24 cellular contexts compared by ENCODE assay signal in the genomic region with DNA sequence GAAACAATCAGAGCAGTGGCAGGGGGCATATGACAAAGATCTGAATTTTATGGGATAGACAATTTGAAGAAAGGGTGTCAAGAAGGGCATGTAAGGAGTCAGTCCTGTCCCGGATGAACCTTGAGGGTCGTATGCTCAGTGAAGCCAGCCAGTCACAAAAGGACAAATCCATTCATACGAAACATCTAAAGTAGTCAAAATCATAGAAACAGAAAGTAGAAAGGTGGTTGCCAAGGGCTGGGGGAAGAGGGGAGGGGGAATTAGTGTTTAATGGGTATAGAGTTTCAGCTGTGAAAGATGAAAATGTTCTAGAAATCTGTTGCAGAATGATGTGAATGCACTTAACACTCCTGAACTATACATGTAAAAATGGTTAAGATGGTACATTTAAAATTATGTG.
A peak's percentile ranks its signal among the peaks of the same experiment; 100 is the strongest.
DNase-seq lines count a peak whose midpoint lies in the region; ATAC-seq, FAIRE-seq and TF ChIP-seq lines count a peak whose summit lies in the region.
"Had no signal": no experiment of that assay in that cellular context is flagged by ENCODE, and none has a peak within 500 bp of the region (broad histone marks: within the 10 kb centered on the region; RNA-seq: fewer than 3 reads in every experiment).

No MANE protein-coding gene starts in this region.

- peak overlapping the region in 4 of 7 donors; percentile 24 to 84 (median 64) for H3K27ac Mint-ChIP-seq in CD4-positive, alpha-beta memory T cell
- peak overlapping the region; percentile 53 to 99 (median 97) for H3K27ac Mint-ChIP-seq in nephron
- H3K27ac Mint-ChIP-seq: activated CD4-positive, alpha-beta T cell treated with anti-CD3 and anti-CD28 coated beads, Interleukin-2, amount 10 ng/mL, durations not matched to agents 7 days and 5 days had no signal

- RAD21 ChIA-PET in GM12878 (lab: Charles Lee; ENCODE audit: unreplicated experiment) = no interaction called here

- peak; percentile 87 for ATAC-seq in GM12878
- ATAC-seq in GM21515 (IDR thresholded peaks at IDR 0.05; ENCODE audit: unreplicated experiment) = no peak
- ATAC-seq in HG02981 (IDR thresholded peaks at IDR 0.05; ENCODE audit: unreplicated experiment) = no peak
- no peak for ATAC-seq in HG03378 (IDR thresholded peaks at IDR 0.05; ENCODE audit: unreplicated experiment)
- ATAC-seq in HG02623 (IDR thresholded peaks at IDR 0.05; ENCODE audit: unreplicated experiment) = no peak
- ATAC-seq: esophagus mucosa had no signal

- POLR2A ChIA-PET in CD4-positive, alpha-beta memory T cell (lab: Charles Lee; ENCODE audit: partially characterized antibody) = no interaction called here
- POLR2A ChIA-PET in GM12878 (lab: Charles Lee) = interaction anchor here (0.6 to 0.7 kb wide), 3 partner anchors 12 to 112 kb away, joined by 4 to 5 read pairs (median 4); no protein-coding TSS in a partner anchor

- no peaks in the 10 kb centered on the region for H3K4me1 ChIP-seq in CD4-positive, alpha-beta memory T cell (ENCODE audit: insufficient read depth, low read length)
- peaks cover 24% of the 10 kb centered on the region for H3K4me1 ChIP-seq in GM12878 (ENCODE audit: control insufficient read depth, insufficient read depth, low read length)

- no peak overlapping the region for H3K9ac ChIP-seq in GM12878 (ENCODE audit: control insufficient read depth, insufficient read depth, low read length)
- H3K9ac ChIP-seq: SK-N-SH had no signal

- TF ChIP-seq EP300 in GM12878 (IDR thresholded peaks at IDR 0.05; ENCODE audit: borderline replicate concordance in 1 of 2, control insufficient read depth in 1 of 2, low read depth in 2 of 2, low read length in 2 of 2) = no peak

- no peaks in the 10 kb centered on the region for H3K79me2 ChIP-seq in GM12878 (ENCODE audit: control insufficient read depth, insufficient read depth, low read length)

- H3K4me2 ChIP-seq in GM12878 (ENCODE audit: control insufficient read depth, insufficient read depth) = peak overlapping the region; percentile 46
- H3K4me2 ChIP-seq: SK-N-SH had no signal

- TF ChIP-seq RAD21 in GM12878 (IDR thresholded peaks at IDR 0.05; ENCODE audit: insufficient read depth, low read depth, low read length) = no peak

- H2AFZ ChIP-seq in GM12878 (ENCODE audit: control insufficient read depth, low read depth, low read length) = no peak overlapping the region

- no peak overlapping the region for H3K27ac ChIP-seq in CD4-positive, alpha-beta memory T cell (ENCODE audit: low read depth, low read length)
- H3K27ac ChIP-seq in GM12878 (ENCODE audit: control insufficient read depth, insufficient read depth) = peak overlapping the region; percentile 40; the same call in 1 of the 2 replicates
- H3K27ac ChIP-seq: neutrophil had no signal

- no peaks in the 10 kb centered on the region for H3K27me3 ChIP-seq in CD4-positive, alpha-beta memory T cell (ENCODE audit: insufficient read depth, low read length)
- H3K27me3 ChIP-seq in GM06990 (replicated peaks; ENCODE audit: control insufficient read depth, insufficient read depth, low read length) = no peaks in the 10 kb centered on the region
- H3K27me3 ChIP-seq in GM12878 (replicated peaks in 1 of 2; ENCODE audit: control insufficient read depth in 2 of 2, insufficient read depth in 2 of 2, low read length in 1 of 2) = no peaks in the 10 kb centered on the region
- H3K27me3 ChIP-seq: dorsolateral prefrontal cortex, neutrophil, Peyer's patch had no signal

- H3K9me3 ChIP-seq in CD4-positive, alpha-beta memory T cell (ENCODE audit: control insufficient read depth in 1 of 2, low read length in 2 of 2) = no peaks in the 10 kb centered on the region
- H3K9me3 ChIP-seq in GM12878 (replicated peaks; ENCODE audit: control insufficient read depth, insufficient read depth, low read length) = no peaks in the 10 kb centered on the region
- H3K9me3 ChIP-seq: neutrophil, Peyer's patch, SK-N-SH had no signal

- H3K36me3 Mint-ChIP-seq in CD4-positive, alpha-beta memory T cell = peaks cover 42 to 45% of the 10 kb centered on the region in 2 donors
- peaks cover 17% of the 10 kb centered on the region for H3K36me3 Mint-ChIP-seq in nephron (ENCODE audit: low read depth)

- TF ChIP-seq CTCF in GM06990 (IDR thresholded peaks at IDR 0.05; ENCODE audit: insufficient read depth, low read length, poor library complexity, severe bottlenecking) (no peak), GM12878 (IDR thresholded peaks at IDR 0.05 in 2 of 3, conservative IDR thresholded peaks at IDR 0.05 in 1 of 3; ENCODE audit: control insufficient read depth in 2 of 3, extremely low read depth in 1 of 3, insufficient read depth in 1 of 3, low read depth in 3 of 3, low read length in 3 of 3) (no peak), nephron (IDR thresholded peaks at IDR 0.05; ENCODE audit: unreplicated experiment in 3 of 3) (no peak)

- H3K9me3 Mint-ChIP-seq in CD4-positive, alpha-beta memory T cell = no peaks in the 10 kb centered on the region
- no peaks in the 10 kb centered on the region for H3K9me3 Mint-ChIP-seq in nephron
- H3K9me3 Mint-ChIP-seq: activated CD4-positive, alpha-beta T cell treated with anti-CD3 and anti-CD28 coated beads, Interleukin-2, amount 10 ng/mL, durations not matched to agents 7 days and 5 days had no signal

- in situ Hi-C loops in GM12878 (cut with MboI) = no loop called here

- BruUV-seq in GM12878 (replicated peaks; lab: Mats Ljungman, UMichigan) = no TSS peak

- peaks cover 0 to 3% (median 1%) of the 10 kb centered on the region in 4 donors for H3K4me1 Mint-ChIP-seq in CD4-positive, alpha-beta memory T cell
- peaks cover 64% of the 10 kb centered on the region for H3K4me1 Mint-ChIP-seq in nephron

- no peak overlapping the region for H3K4me3 Mint-ChIP-seq in CD4-positive, alpha-beta memory T cell
- peak overlapping the region in 2 of 3 experiments; percentile 9 to 47 for H3K4me3 Mint-ChIP-seq in nephron
- H3K4me3 Mint-ChIP-seq: activated CD4-positive, alpha-beta T cell treated with anti-CD3 and anti-CD28 coated beads, Interleukin-2, amount 10 ng/mL, durations not matched to agents 7 days and 5 days had no signal

- intact Hi-C loops in CD4-positive, alpha-beta memory T cell (cut with micrococcal nuclease) = no loop called here
- intact Hi-C loops in GM12878 (cut with micrococcal nuclease; ENCODE audit: unreplicated experiment) = no loop called here

- peak; percentile 76 for FAIRE-seq in GM12878 (lab: Jason Lieb, UNC)
- FAIRE-seq: H54, TTC549 had no signal

- no peaks in the 10 kb centered on the region for H4K20me1 ChIP-seq in GM12878 (ENCODE audit: control insufficient read depth, insufficient read depth)

- DNase-seq in CD4-positive, alpha-beta memory T cell = no peak
- DNase-seq in GM06990 (ENCODE audit: extremely low read depth, insufficient read length) (peak; percentile 10), GM12878 (ENCODE audit: low read depth, low spot score) (no peak)
- DNase-seq: activated CD4-positive, alpha-beta T cell treated with anti-CD3 and anti-CD28 coated beads, Interleukin-2, amount 10 ng/mL, durations not matched to agents 7 days and 5 days; activated naive CD4-positive, alpha-beta T cell treated with Interleukin-2 at 50 U/mL for 16 hours; Calu3; dorsolateral prefrontal cortex; glutamatergic neuron; islet precursor cell; KBM-7; NCI-H1092; NCI-H2081 treated with DMSO at 0.1 percent for 48 hours; NCI-H774; Peyer's patch; SK-N-SH had no signal

- H3K27me3 Mint-ChIP-seq in CD4-positive, alpha-beta memory T cell = no peaks in the 10 kb centered on the region
- H3K27me3 Mint-ChIP-seq in nephron (ENCODE audit: low read depth) = no peaks in the 10 kb centered on the region
- H3K27me3 Mint-ChIP-seq: activated CD4-positive, alpha-beta T cell treated with anti-CD3 and anti-CD28 coated beads, Interleukin-2, amount 10 ng/mL, durations not matched to agents 7 days and 5 days had no signal

- no peak overlapping the region for H3K4me3 ChIP-seq in CD4-positive, alpha-beta memory T cell (ENCODE audit: low read length in 2 of 2)
- H3K4me3 ChIP-seq in GM06990 (replicated peaks; ENCODE audit: low read depth, low read length) = no peak overlapping the region
- no peak overlapping the region for H3K4me3 ChIP-seq in GM12878
- H3K4me3 ChIP-seq: dorsolateral prefrontal cortex, Peyer's patch had no signal

- CTCF ChIA-PET in CD4-positive, alpha-beta memory T cell (lab: Charles Lee; ENCODE audit: partially characterized antibody) = no interaction called here
- CTCF ChIA-PET in GM12878 (lab: Yijun Ruan, JAX) = no interaction called here

- SMC1A ChIA-PET in GM12878 (lab: Charles Lee; ENCODE audit: uncharacterized antibody, unreplicated experiment) = interaction anchor here (1.4 to 1.7 kb wide), 2 partner anchors 8 to 67 kb away, joined by 3 read pairs; no protein-coding TSS in a partner anchor

- TF ChIP-seq POLR2A in GM12878 (IDR thresholded peaks at IDR 0.05; ENCODE audit: low read depth, low read length) = no peak

- peaks cover 16% of the 10 kb centered on the region for H3K36me3 ChIP-seq in CD4-positive, alpha-beta memory T cell (ENCODE audit: insufficient read depth, low read length)
- no peaks in the 10 kb centered on the region for H3K36me3 ChIP-seq in GM06990 (ENCODE audit: control insufficient read depth, insufficient read depth, low read length)
- H3K36me3 ChIP-seq in GM12878 (ENCODE audit: control insufficient read depth in 2 of 2, insufficient read depth in 2 of 2, low read length in 1 of 2) = peaks cover 0 to 6% of the 10 kb centered on the region in 2 experiments; a peak in 1 of 4 replicates
- H3K36me3 ChIP-seq: neutrophil, Peyer's patch had no signal

- 22% methylated on average over 3 of the region's 3 CpGs for WGBS in GM12878 (ENCODE audit: insufficient coverage, insufficient replicate concordance, low lambda C conversion rate, missing lambda C conversion rate)

TF ChIP-seq in GM12878, 131 proteins besides CTCF, POLR2A, EP300 and RAD21:
- TF ChIP-seq RELA (IDR thresholded peaks at IDR 0.05; ENCODE audit: borderline replicate concordance, partially characterized antibody) = no peak
- no peak for TF ChIP-seq NR2C2 (IDR thresholded peaks at IDR 0.05; ENCODE audit: borderline replicate concordance, control insufficient read depth, insufficient read length, low read depth)
- TF ChIP-seq IKZF2 (IDR thresholded peaks at IDR 0.05) = 0 out of 4 replicates have a peak, but pooled peaks of 1 of the 2 experiments have one; percentile 16

Comparison
In these comparisons a context has a peak if more than half of its experiments do, and no peak if none do; other contexts are left out.
1. H3K4me3 Mint-ChIP-seq: peak in nephron (2 of 3); none in CD4-positive, alpha-beta memory T cell (0 of 8).